ENCODE assay signal across 12 cellular contexts in genomic region chr11:44852952-44853351, GRCh38.
A peak's percentile ranks its signal among the peaks of the same experiment; 100 is the strongest.
DNase-seq lines count a peak whose midpoint lies in the region; FAIRE-seq and TF ChIP-seq lines count a peak whose summit lies in the region.
"Had no signal": no experiment of that assay in that cellular context is flagged by ENCODE, and none has a peak within 500 bp of the region (broad histone marks: within the 10 kb centered on the region; RNA-seq: fewer than 3 reads in every experiment).

No MANE protein-coding gene starts in this region.

- peaks cover 2% of the 10 kb centered on the region; the same call in 1 of the 2 replicates for H3K23me2 ChIP-seq in H1 (ENCODE audit: low read depth, low read length)

- H3F3A ChIP-seq in MM.1S (ENCODE audit: insufficient read depth, low read length) = no peaks in the 10 kb centered on the region

- TF ChIP-seq RAD21 in H1 (IDR thresholded peaks at IDR 0.05 in 1 of 2, conservative IDR thresholded peaks at IDR 0.05 in 1 of 2; ENCODE audit: low read depth in 2 of 2, low read length in 2 of 2) = no peak

- H3K27ac ChIP-seq in BLaER1 (no peak overlapping the region), HEK293 (ENCODE audit: extremely low read depth, low read depth, low read length) (no peak overlapping the region), H1 (ENCODE audit: low read depth, low read length) (no peak overlapping the region), rectal smooth muscle tissue (ENCODE audit: low read depth, low read length) (peak overlapping the region; percentile 19), MM.1S (ENCODE audit: low read length) (no peak overlapping the region)

- no peaks in the 10 kb centered on the region for H3K27me3 ChIP-seq in BLaER1
- H3K27me3 ChIP-seq in H1 (replicated peaks in 1 of 4; ENCODE audit: control insufficient read depth in 3 of 4, extremely low read depth in 1 of 4, insufficient read depth in 3 of 4, low read length in 3 of 4) = no peaks in the 10 kb centered on the region
- no peaks in the 10 kb centered on the region for H3K27me3 ChIP-seq in rectal smooth muscle tissue (ENCODE audit: control insufficient read depth, insufficient read depth, low read length)
- no peaks in the 10 kb centered on the region for H3K27me3 ChIP-seq in MM.1S (replicated peaks; ENCODE audit: insufficient read depth, low read length)
- H3K27me3 ChIP-seq: BE2C had no signal

- CTCF ChIA-PET in HEK293 (lab: Yijun Ruan, JAX) = interaction anchor here (0.6 kb wide), 1 partner anchor 67 kb away, joined by 3 read pairs; no protein-coding TSS in a partner anchor
- CTCF ChIA-PET in H1 (lab: Charles Lee; ENCODE audit: partially characterized antibody) = interaction anchor here (1.1 to 1.5 kb wide), 3 partner anchors 9 to 95 kb away, joined by 3 read pairs; no protein-coding TSS in a partner anchor

- H2BK120ac ChIP-seq in H1 (replicated peaks; ENCODE audit: low read depth, low read length) = no peak overlapping the region

- H3K9me3 ChIP-seq in BLaER1 = no peaks in the 10 kb centered on the region
- H3K9me3 ChIP-seq in HEK293 (ENCODE audit: control insufficient read depth, insufficient read depth, low read depth, low read length) = no peaks in the 10 kb centered on the region
- no peaks in the 10 kb centered on the region for H3K9me3 ChIP-seq in H1 (ENCODE audit: insufficient read depth in 2 of 2, low read depth in 1 of 2, low read length in 1 of 2)
- no peaks in the 10 kb centered on the region for H3K9me3 ChIP-seq in MM.1S (replicated peaks; ENCODE audit: insufficient read depth, low read length)
- H3K9me3 ChIP-seq: BE2C, Caco-2 had no signal

- no peak overlapping the region for H2BK12ac ChIP-seq in H1 (ENCODE audit: low read depth, low read length)

- TF ChIP-seq POLR2A in H1 (IDR thresholded peaks at IDR 0.05; ENCODE audit: control extremely low read depth in 1 of 2, low read depth in 2 of 2, low read length in 2 of 2) = no peak

- H3K79me2 ChIP-seq in H1 (ENCODE audit: control insufficient read depth in 1 of 2, insufficient read depth in 2 of 2, low read length in 2 of 2) (no peaks in the 10 kb centered on the region), MM.1S (ENCODE audit: low read length) (no peaks in the 10 kb centered on the region)

- H2BK20ac ChIP-seq in H1 (ENCODE audit: low read length) = no peak overlapping the region

- H3K4me2 ChIP-seq in BLaER1 = peak overlapping the region; percentile 42
- H3K4me2 ChIP-seq in H1 (ENCODE audit: insufficient read depth in 1 of 2, low read depth in 2 of 2, low read length in 2 of 2) = no peak overlapping the region
- H3K4me2 ChIP-seq in MM.1S (ENCODE audit: low read depth, low read length) = no peak overlapping the region

- FAIRE-seq in H1 (lab: Jason Lieb, UNC) = no peak
- FAIRE-seq: A204.1, H54 had no signal

- H3K9me2 ChIP-seq in MM.1S (replicated peaks; ENCODE audit: insufficient read depth, low read length) = no peaks in the 10 kb centered on the region

- no peak overlapping the region for H3K14ac ChIP-seq in H1 (ENCODE audit: insufficient read length)

- no peak overlapping the region for H4K5ac ChIP-seq in H1 (ENCODE audit: insufficient read length, low read depth, low read length)

- no peak overlapping the region for H4K8ac ChIP-seq in H1 (ENCODE audit: extremely low read depth, insufficient read depth, low read length)

- TF ChIP-seq CTCF in HEK293 (tag by site-specific recombination; IDR thresholded peaks at IDR 0.05) (no peak), H1 (IDR thresholded peaks at IDR 0.05; ENCODE audit: control extremely low read depth in 1 of 3, insufficient read depth in 1 of 3, low read depth in 1 of 3, low read length in 3 of 3) (no peak), MM.1S (IDR thresholded peaks at IDR 0.05; ENCODE audit: low read length) (no peak)

- no peak overlapping the region for H3K18ac ChIP-seq in H1 (ENCODE audit: extremely low read depth, low read length)

- no peak overlapping the region for H2BK15ac ChIP-seq in H1 (ENCODE audit: low read length)

- no peak overlapping the region for H3K9ac ChIP-seq in BLaER1
- H3K9ac ChIP-seq in H1 (replicated peaks in 1 of 4; ENCODE audit: extremely low read depth in 1 of 4, low read depth in 3 of 4, low read length in 3 of 4) = no peak overlapping the region
- no peak overlapping the region for H3K9ac ChIP-seq in rectal smooth muscle tissue (ENCODE audit: low read length)
- no peak overlapping the region for H3K9ac ChIP-seq in MM.1S (ENCODE audit: low read length)

- no peak overlapping the region for H3K4ac ChIP-seq in H1 (replicated peaks; ENCODE audit: insufficient read length, low read depth, low read length)

- no peak overlapping the region for H3K56ac ChIP-seq in H1 (replicated peaks; ENCODE audit: insufficient read length, low read depth, low read length)

- H3K36me3 ChIP-seq in BLaER1 (no peaks in the 10 kb centered on the region), HEK293 (ENCODE audit: control insufficient read depth in 2 of 2, insufficient read depth in 1 of 2, low read length in 2 of 2) (no peaks in the 10 kb centered on the region), H1 (ENCODE audit: control insufficient read depth in 2 of 4, insufficient read depth in 4 of 4, low read length in 3 of 4) (no peaks in the 10 kb centered on the region), rectal smooth muscle tissue (ENCODE audit: control insufficient read depth, insufficient read depth, low read length) (no peaks in the 10 kb centered on the region), MM.1S (replicated peaks; ENCODE audit: insufficient read depth, low read length) (no peaks in the 10 kb centered on the region)
- H3K36me3 ChIP-seq: BE2C had no signal

- H4K20me1 ChIP-seq in BLaER1 (no peaks in the 10 kb centered on the region), H1 (replicated peaks in 1 of 2; ENCODE audit: control insufficient read depth in 1 of 2, insufficient read depth in 2 of 2, low read length in 2 of 2) (no peaks in the 10 kb centered on the region), MM.1S (ENCODE audit: insufficient read depth, low read length) (no peaks in the 10 kb centered on the region)

- 75% methylated on average over 5 of the region's 5 CpGs; no CpG with 5 or more reads in 1 of the 2 experiments for WGBS in H1 (ENCODE audit: extremely low coverage in 1 of 2, insufficient coverage in 1 of 2, insufficient read length in 1 of 2, insufficient replicate concordance in 2 of 2, low coverage in 1 of 2, low lambda C conversion rate in 2 of 2, missing lambda C conversion rate in 1 of 2), 2 experiments

- H3K79me1 ChIP-seq in H1 (ENCODE audit: low read depth, low read length) = no peaks in the 10 kb centered on the region

- POLR2A ChIA-PET in HEK293 (lab: Yijun Ruan, JAX) = no interaction called here
- POLR2A ChIA-PET in H1 (lab: Charles Lee; ENCODE audit: partially characterized antibody) = interaction anchor here (0.9 to 1.5 kb wide), 2 partner anchors 11 to 32 kb away, joined by 3 read pairs; no protein-coding TSS in a partner anchor

- H4K91ac ChIP-seq in H1 (replicated peaks; ENCODE audit: insufficient read length, low read length) = no peak overlapping the region

- no peak overlapping the region for H2BK5ac ChIP-seq in H1 (ENCODE audit: low read depth, low read length)

- no peak overlapping the region for H3K4me3 ChIP-seq in BLaER1
- H3K4me3 ChIP-seq in HEK293 (ENCODE audit: low read depth, low read length) = no peak overlapping the region
- no peak overlapping the region for H3K4me3 ChIP-seq in H1 (ENCODE audit: extremely low read depth in 1 of 4, insufficient read depth in 2 of 4, low read depth in 3 of 4, low read length in 4 of 4)
- no peak overlapping the region for H3K4me3 ChIP-seq in rectal smooth muscle tissue (ENCODE audit: low read length)
- H3K4me3 ChIP-seq in MM.1S (ENCODE audit: low read length) = no peak overlapping the region

- H2AFZ ChIP-seq in H1 (ENCODE audit: low read length) = no peak overlapping the region
- no peak overlapping the region for H2AFZ ChIP-seq in MM.1S (ENCODE audit: low read length)

- H3K23ac ChIP-seq in H1 (ENCODE audit: insufficient read length) = no peak overlapping the region

- no peak overlapping the region for H2AK5ac ChIP-seq in H1 (ENCODE audit: low read depth, low read length)

- DNase-seq in H1 (ENCODE audit: low read depth in 1 of 2, low spot score in 2 of 2) (no peak), MM.1S (no peak), NCI-H526 treated with DMSO at 0.1 percent for 48 hours (lab: John Stamatoyannopoulos, UW) (no peak), globus pallidus (ENCODE audit: low spot score) (no peak)
- DNase-seq: BE2C; Caco-2; CD8-positive, alpha-beta memory T cell had no signal

- TF ChIP-seq EP300 in H1 (IDR thresholded peaks at IDR 0.05; ENCODE audit: borderline replicate concordance in 1 of 2, low read depth in 2 of 2, low read length in 2 of 2) = no peak

- H3K4me1 ChIP-seq in BLaER1 (peaks cover 29% of the 10 kb centered on the region), HEK293 (ENCODE audit: control insufficient read depth, insufficient read depth, low read length) (no peaks in the 10 kb centered on the region), H1 (replicated peaks in 1 of 4; ENCODE audit: control insufficient read depth in 3 of 4, insufficient read depth in 4 of 4, low read length in 3 of 4) (peaks cover 4 to 26% (median 9%) of the 10 kb centered on the region in 4 experiments), rectal smooth muscle tissue (ENCODE audit: control insufficient read depth, insufficient read depth, low read length) (peaks cover 6% of the 10 kb centered on the region), MM.1S (ENCODE audit: low read length) (no peaks in the 10 kb centered on the region)
- H3K4me1 ChIP-seq: BE2C, Caco-2 had no signal

TF ChIP-seq in H1, 55 proteins besides CTCF, POLR2A, EP300 and RAD21:
- TF ChIP-seq KDM1A (IDR thresholded peaks at IDR 0.05; ENCODE audit: borderline replicate concordance, low read length) (peak; percentile 75; the same call in 1 of the 2 replicates), CHD2 (IDR thresholded peaks at IDR 0.05; ENCODE audit: low read length) (no peak)
